ENCODE assay signal across 1 cellular context in the genomic region with DNA sequence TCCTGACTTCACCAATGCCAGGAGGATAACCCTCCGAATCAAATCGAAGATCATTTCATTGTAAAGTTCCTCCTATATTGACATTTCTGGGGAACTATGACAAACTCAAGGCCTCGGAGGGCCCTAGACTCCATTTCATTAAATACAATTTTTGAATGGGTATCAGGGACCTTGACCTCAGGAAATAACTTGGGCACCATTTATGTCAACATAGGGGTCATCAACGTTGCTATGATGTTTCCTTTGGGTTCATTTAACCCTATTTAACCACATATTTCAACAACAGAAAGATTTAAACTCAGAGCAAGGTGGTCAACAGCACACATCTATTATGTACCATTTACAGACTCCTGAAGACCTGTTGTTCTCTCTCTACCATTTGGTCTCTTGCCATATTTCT.
A peak's percentile ranks its signal among the peaks of the same experiment; 100 is the strongest.
TF ChIP-seq lines count a peak whose summit lies in the region.

No MANE protein-coding gene starts in this region.

TF ChIP-seq in HepG2, 621 proteins besides CTCF, POLR2A, EP300 and RAD21:
- TF ChIP-seq HNF4A (CRISPR knock-in tag; IDR thresholded peaks at IDR 0.05) = peak; percentile 33; the same call in 1 of the 2 replicates
- peak; percentile 52; the same call in 1 of the 2 replicates for TF ChIP-seq NR2F6 (IDR thresholded peaks at IDR 0.05)
- peak; percentile 53; the same call in 1 of the 2 replicates for TF ChIP-seq NR2F6 (CRISPR knock-in tag; IDR thresholded peaks at IDR 0.05)
- TF ChIP-seq RARA (CRISPR knock-in tag; IDR thresholded peaks at IDR 0.05) = peak; percentile 79
- TF ChIP-seq NFIC (IDR thresholded peaks at IDR 0.05; ENCODE audit: low read length) = peak; percentile 17; the same call in 1 of the 2 replicates
- TF ChIP-seq ZNF781 (CRISPR knock-in tag; IDR thresholded peaks at IDR 0.05; ENCODE audit: borderline replicate concordance, not compliant biosample characterization) = no peak
- peak; percentile 47; the same call in 1 of the 2 replicates for TF ChIP-seq NCOA2 (CRISPR knock-in tag; IDR thresholded peaks at IDR 0.05)
- TF ChIP-seq FOXA3 (CRISPR knock-in tag; IDR thresholded peaks at IDR 0.05) = peak; percentile 51; the same call in 1 of the 2 replicates
- TF ChIP-seq NR2F1 (CRISPR knock-in tag; IDR thresholded peaks at IDR 0.05) = peak in 1 of 2 experiments; percentile 37; a peak in 1 of 4 replicates
- TF ChIP-seq, protein P1, sequence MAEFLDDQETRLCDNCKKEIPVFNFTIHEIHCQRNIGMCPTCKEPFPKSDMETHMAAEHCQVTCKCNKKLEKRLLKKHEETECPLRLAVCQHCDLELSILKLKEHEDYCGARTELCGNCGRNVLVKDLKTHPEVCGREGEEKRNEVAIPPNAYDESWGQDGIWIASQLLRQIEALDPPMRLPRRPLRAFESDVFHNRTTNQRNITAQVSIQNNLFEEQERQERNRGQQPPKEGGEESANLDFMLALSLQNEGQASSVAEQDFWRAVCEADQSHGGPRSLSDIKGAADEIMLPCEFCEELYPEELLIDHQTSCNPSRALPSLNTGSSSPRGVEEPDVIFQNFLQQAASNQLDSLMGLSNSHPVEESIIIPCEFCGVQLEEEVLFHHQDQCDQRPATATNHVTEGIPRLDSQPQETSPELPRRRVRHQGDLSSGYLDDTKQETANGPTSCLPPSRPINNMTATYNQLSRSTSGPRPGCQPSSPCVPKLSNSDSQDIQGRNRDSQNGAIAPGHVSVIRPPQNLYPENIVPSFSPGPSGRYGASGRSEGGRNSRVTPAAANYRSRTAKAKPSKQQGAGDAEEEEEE (CRISPR knock-in tag; IDR thresholded peaks at IDR 0.05; ENCODE audit: borderline replicate concordance) = no peak
- no peak for TF ChIP-seq EZH2 (conservative IDR thresholded peaks at IDR 0.05; ENCODE audit: low read depth, low read length)
- TF ChIP-seq FOXA1 (IDR thresholded peaks at IDR 0.05) = no peak
- TF ChIP-seq FOXA1 (CRISPR knock-in tag; IDR thresholded peaks at IDR 0.05) = peak; percentile 40
- TF ChIP-seq NR2F2 (IDR thresholded peaks at IDR 0.05; ENCODE audit: borderline replicate concordance, low read depth) = peak; percentile 47; the same call in 1 of the 2 replicates
- peak; percentile 71 for TF ChIP-seq ZNF652 (CRISPR knock-in tag; IDR thresholded peaks at IDR 0.05; ENCODE audit: borderline replicate concordance, low read depth)
- TF ChIP-seq ZNF589 (CRISPR knock-in tag; conservative IDR thresholded peaks at IDR 0.05) = no peak
- 0 out of 2 replicates have a peak, but pooled peaks have one; percentile 27 for TF ChIP-seq ETV5 (CRISPR knock-in tag; IDR thresholded peaks at IDR 0.05; ENCODE audit: borderline replicate concordance)
TF ChIP-seq in HepG2: peak in this region for 11.
